ENCODE assay signal across 17 cellular contexts in the genomic region with DNA sequence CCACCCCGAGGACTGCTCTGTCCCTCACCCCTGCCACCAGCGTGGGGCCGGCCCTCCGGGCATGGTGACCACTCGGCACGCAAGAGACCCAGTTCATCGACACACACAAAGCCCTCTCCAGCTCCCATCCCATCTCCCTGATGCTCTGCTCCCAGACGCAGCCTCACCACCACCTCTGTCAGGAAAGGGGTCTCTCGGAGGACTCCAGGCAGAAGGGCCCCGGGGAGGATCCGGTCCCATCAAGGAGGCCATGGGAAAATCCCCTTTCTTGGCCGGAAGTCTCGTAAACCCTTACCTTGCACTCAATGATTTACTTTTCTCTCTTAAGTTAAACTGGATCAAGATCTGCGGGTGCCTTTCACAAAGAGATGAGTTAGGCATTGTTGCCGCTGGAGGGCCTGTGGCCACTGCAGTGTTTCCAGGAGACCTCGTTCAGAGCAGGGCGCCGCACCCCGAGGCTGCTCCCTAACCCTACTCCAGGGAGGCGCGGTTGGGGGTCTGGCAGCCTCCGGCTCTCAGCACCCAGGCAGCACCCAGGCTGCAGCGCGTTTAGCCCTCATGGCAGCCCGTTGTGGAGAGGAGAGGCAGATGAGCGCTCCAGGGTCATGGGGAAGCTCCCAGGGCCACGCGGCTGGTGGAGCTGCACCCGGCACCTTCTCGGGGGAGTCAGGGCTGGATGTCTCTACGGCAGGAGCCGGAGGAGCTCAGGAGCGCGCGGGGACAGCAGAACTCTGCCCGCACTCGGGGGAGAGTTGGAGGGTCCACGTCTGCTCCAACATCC. TPM values are rescaled to one million over a fixed set of nuclear protein-coding genes. Genes with fewer than 3 reads are reported as not detected.
A peak's percentile ranks its signal among the peaks of the same experiment; 100 is the strongest.
DNase-seq lines count a peak whose midpoint lies in the region; ATAC-seq, FAIRE-seq and TF ChIP-seq lines count a peak whose summit lies in the region.
"Had no signal": no experiment of that assay in that cellular context is flagged by ENCODE, and none has a peak within 500 bp of the region (broad histone marks: within the 10 kb centered on the region; RNA-seq: fewer than 3 reads in every experiment).

No MANE protein-coding gene starts in this region.

- H3K27me3 ChIP-seq in H7 (ENCODE audit: control insufficient read depth, insufficient read depth, low read length) (0 out of 2 replicates have a peak, but pooled peaks cover 1% of the 10 kb centered on the region), bronchial epithelial cell (ENCODE audit: control insufficient read depth, insufficient read depth, low read length) (no peaks in the 10 kb centered on the region)
- H3K27me3 ChIP-seq: colonic mucosa had no signal

- FAIRE-seq in bronchial epithelial cell (lab: Jason Lieb, UNC) (no peak), GM12891 (lab: Jason Lieb, UNC) (no peak)
- FAIRE-seq: kidney, pancreas, urothelium cell line had no signal

- H3K4me3 ChIP-seq in AG09309 (ENCODE audit: control insufficient read depth, low read depth, low read length) (no peak overlapping the region), H7 (ENCODE audit: insufficient read depth, low read depth, low read length) (no peak overlapping the region), bronchial epithelial cell (ENCODE audit: low read depth, low read length) (no peak overlapping the region)
- H3K4me3 ChIP-seq: colonic mucosa, heart left ventricle, pancreas had no signal

- no peaks in the 10 kb centered on the region for H3K36me3 ChIP-seq in H7 (replicated peaks; ENCODE audit: control insufficient read depth, insufficient read depth, low read length)
- no peaks in the 10 kb centered on the region for H3K36me3 ChIP-seq in bronchial epithelial cell (ENCODE audit: control insufficient read depth, insufficient read depth, low read length)
- H3K36me3 ChIP-seq: colonic mucosa, heart left ventricle, pancreas had no signal

- ATAC-seq in GM21367 (IDR thresholded peaks at IDR 0.05; ENCODE audit: unreplicated experiment): no peak
- no peak for ATAC-seq in left lobe of liver
- ATAC-seq: stimulated activated naive CD8-positive, alpha-beta T cell treated with anti-CD3 and anti-CD28 coated beads, Interleukin-15, Interleukin-2, amounts not matched to agents 100 U/mL and 50 U/mL, for 24 hours had no signal

- TF ChIP-seq POLR2A in GM12891 (IDR thresholded peaks at IDR 0.05; ENCODE audit: low read depth, low read length): no peak

- DNase-seq in AG09309 (ENCODE audit: low read depth) (no peak), H7 (peak; percentile 73), bronchial epithelial cell (ENCODE audit: low read depth) (peak; percentile 22), mesenteric fat pad (ENCODE audit: low spot score) (peak; percentile 77), pons (ENCODE audit: low spot score) (no peak), left lobe of liver (ENCODE audit: low spot score) (no peak), GM12891 (ENCODE audit: insufficient read length, low spot score) (no peak)
- DNase-seq: amygdala; colonic mucosa; kidney; NCI-H1694; pancreas; RPMI8226; stimulated activated naive CD8-positive, alpha-beta T cell treated with anti-CD3 and anti-CD28 coated beads, Interleukin-15, Interleukin-2, amounts not matched to agents 100 U/mL and 50 U/mL, for 24 hours had no signal

- TF ChIP-seq CTCF in AG09309 (IDR thresholded peaks at IDR 0.05; ENCODE audit: control insufficient read depth, insufficient read depth, low read depth, low read length, missing control alignments) (peak; percentile 10), bronchial epithelial cell (IDR thresholded peaks at IDR 0.05; ENCODE audit: insufficient read depth, low read length, severe bottlenecking) (no peak)

TF ChIP-seq in GM12891, 5 proteins besides CTCF, POLR2A, EP300 and RAD21:
- TF ChIP-seq PAX5 (IDR thresholded peaks at IDR 0.05; ENCODE audit: insufficient read depth, low read length, severe bottlenecking) (no peak), TAF1 (IDR thresholded peaks at IDR 0.05; ENCODE audit: low read depth, low read length) (no peak)

RNA-seq across cellular contexts. Expression of a gene that starts 31.0 kb away (rescaled TPM):
- 9.2 and 13.9 TPM in 2 replicates for total RNA-seq in H7 (2014; rRNA removed; shearing (Covaris generic))
- total RNA-seq in bronchial epithelial cell: 0.26 TPM in 2 replicates
- total RNA-seq in mesenteric fat pad: 5.9 TPM
- total RNA-seq in left lobe of liver: 0.33 TPM
- polyA plus RNA-seq in GM12891 (2012; ENCODE audit: low read depth, missing spikeins): not detected

RNA-seq across cellular contexts. Expression of a gene that starts 33.4 kb away (rescaled TPM):
- total RNA-seq in H7 (2014; rRNA removed; shearing (Covaris generic)): 43.4 and 49.6 TPM in 2 replicates
- total RNA-seq in bronchial epithelial cell (19.0 and 19.6 TPM in 2 replicates), mesenteric fat pad (53.5 TPM), left lobe of liver (4.6 TPM)
- polyA plus RNA-seq in GM12891 (2012; ENCODE audit: low read depth, missing spikeins): 18.6 TPM

Comparison
In these comparisons a context has a peak if more than half of its experiments do, and no peak if none do; other contexts are left out.
1. DNase-seq: peak in H7 (single experiment), bronchial epithelial cell (single experiment) and mesenteric fat pad (single experiment); none in AG09309 (single experiment), pons (single experiment), left lobe of liver (single experiment) and GM12891 (single experiment).